ENCODE assay signal across 8 cellular contexts in genomic region chr14:59254146-59254910, GRCh38.
DNase-seq lines count a peak whose midpoint lies in the region; ATAC-seq and TF ChIP-seq lines count a peak whose summit lies in the region.

No MANE protein-coding gene starts in this region.

- H2AFZ ChIP-seq in OCI-LY7 (ENCODE audit: low read length) (no peak overlapping the region), fibroblast of lung (ENCODE audit: low read length) (no peak overlapping the region)

- H3K9ac ChIP-seq in fibroblast of lung (ENCODE audit: insufficient read depth, low read length) = no peak overlapping the region

- no peaks in the 10 kb centered on the region for H3K9me3 Mint-ChIP-seq in activated CD4-positive, alpha-beta memory T cell treated with anti-CD3 and anti-CD28 coated beads, Interleukin-2, amount 10 ng/mL, durations not matched to agents 7 days and 5 days
- H3K9me3 Mint-ChIP-seq in stimulated activated naive CD8-positive, alpha-beta T cell treated with anti-CD3 and anti-CD28 coated beads, Interleukin-15, amount 100 ng/mL, for 72 hours = no peaks in the 10 kb centered on the region
- no peaks in the 10 kb centered on the region for H3K9me3 Mint-ChIP-seq in activated CD4-positive, alpha-beta T cell treated with anti-CD3 and anti-CD28 coated beads for 36 hours (ENCODE audit: low read depth)

- H3K9me3 ChIP-seq in OCI-LY7 (ENCODE audit: low read length) (no peaks in the 10 kb centered on the region), fibroblast of lung (ENCODE audit: control insufficient read depth, insufficient read depth, low read depth, low read length) (no peaks in the 10 kb centered on the region)

- H3K4me2 ChIP-seq in OCI-LY7 (ENCODE audit: low read length) (peak overlapping the region; percentile 6), fibroblast of lung (ENCODE audit: extremely low read depth, insufficient read depth, low read length) (peak overlapping the region; percentile 27)

- no peaks in the 10 kb centered on the region for H3K36me3 Mint-ChIP-seq in activated CD4-positive, alpha-beta memory T cell treated with anti-CD3 and anti-CD28 coated beads, Interleukin-2, amount 10 ng/mL, durations not matched to agents 7 days and 5 days (ENCODE audit: low read depth)
- no peaks in the 10 kb centered on the region for H3K36me3 Mint-ChIP-seq in activated CD4-positive, alpha-beta T cell treated with anti-CD3 and anti-CD28 coated beads for 36 hours (ENCODE audit: low read depth)

- intact Hi-C loops in OCI-LY7 (cut with micrococcal nuclease; ENCODE audit: unreplicated experiment) = no loop called here
- intact Hi-C loops in activated CD4-positive, alpha-beta T cell treated with anti-CD3 and anti-CD28 coated beads for 36 hours (cut with DNase I, micrococcal nuclease) = no loop called here

- H3K4me1 Mint-ChIP-seq in activated CD4-positive, alpha-beta memory T cell treated with anti-CD3 and anti-CD28 coated beads, Interleukin-2, amount 10 ng/mL, durations not matched to agents 7 days and 5 days = no peaks in the 10 kb centered on the region
- peaks cover 6% of the 10 kb centered on the region for H3K4me1 Mint-ChIP-seq in stimulated activated naive CD8-positive, alpha-beta T cell treated with anti-CD3 and anti-CD28 coated beads, Interleukin-15, amount 100 ng/mL, for 72 hours
- H3K4me1 Mint-ChIP-seq in activated CD4-positive, alpha-beta T cell treated with anti-CD3 and anti-CD28 coated beads for 36 hours = no peaks in the 10 kb centered on the region

- no peak overlapping the region for H3K27ac Mint-ChIP-seq in activated CD4-positive, alpha-beta memory T cell treated with anti-CD3 and anti-CD28 coated beads, Interleukin-2, amount 10 ng/mL, durations not matched to agents 7 days and 5 days
- no peak overlapping the region for H3K27ac Mint-ChIP-seq in stimulated activated naive CD8-positive, alpha-beta T cell treated with anti-CD3 and anti-CD28 coated beads, Interleukin-15, amount 100 ng/mL, for 72 hours
- H3K27ac Mint-ChIP-seq in activated CD4-positive, alpha-beta T cell treated with anti-CD3 and anti-CD28 coated beads for 36 hours = no peak overlapping the region

- no peak for TF ChIP-seq CTCF in OCI-LY7 (conservative IDR thresholded peaks at IDR 0.05; ENCODE audit: low read length)
- no peak for TF ChIP-seq CTCF in fibroblast of lung (conservative IDR thresholded peaks at IDR 0.05 in 1 of 2, IDR thresholded peaks at IDR 0.05 in 1 of 2; ENCODE audit: low read depth in 1 of 2, low read length in 2 of 2)

- H3K4me1 ChIP-seq in OCI-LY7 (ENCODE audit: insufficient read depth, low read length, poor library complexity, severe bottlenecking) = peaks cover 37% of the 10 kb centered on the region
- H3K4me1 ChIP-seq in fibroblast of lung (ENCODE audit: control insufficient read depth, extremely low read depth, insufficient read depth, low read length) = peaks cover 7% of the 10 kb centered on the region

- no peaks in the 10 kb centered on the region for H3K27me3 Mint-ChIP-seq in activated CD4-positive, alpha-beta memory T cell treated with anti-CD3 and anti-CD28 coated beads, Interleukin-2, amount 10 ng/mL, durations not matched to agents 7 days and 5 days
- H3K27me3 Mint-ChIP-seq in stimulated activated naive CD8-positive, alpha-beta T cell treated with anti-CD3 and anti-CD28 coated beads, Interleukin-15, amount 100 ng/mL, for 72 hours = no peaks in the 10 kb centered on the region
- H3K27me3 Mint-ChIP-seq in activated CD4-positive, alpha-beta T cell treated with anti-CD3 and anti-CD28 coated beads for 36 hours = no peaks in the 10 kb centered on the region

- no peak for ATAC-seq in GM21423 (IDR thresholded peaks at IDR 0.05; ENCODE audit: unreplicated experiment)
- ATAC-seq in stimulated activated naive CD8-positive, alpha-beta T cell treated with anti-CD3 and anti-CD28 coated beads, Interleukin-15, amount 100 ng/mL, for 72 hours = no peak
- ATAC-seq in activated CD4-positive, alpha-beta T cell treated with anti-CD3 and anti-CD28 coated beads for 36 hours = no peak

- BruUV-seq in OCI-LY7 (replicated peaks; lab: Mats Ljungman, UMichigan) = no TSS peak

- H3K4me3 Mint-ChIP-seq in activated CD4-positive, alpha-beta memory T cell treated with anti-CD3 and anti-CD28 coated beads, Interleukin-2, amount 10 ng/mL, durations not matched to agents 7 days and 5 days = no peak overlapping the region
- no peak overlapping the region for H3K4me3 Mint-ChIP-seq in stimulated activated naive CD8-positive, alpha-beta T cell treated with anti-CD3 and anti-CD28 coated beads, Interleukin-15, amount 100 ng/mL, for 72 hours
- no peak overlapping the region for H3K4me3 Mint-ChIP-seq in activated CD4-positive, alpha-beta T cell treated with anti-CD3 and anti-CD28 coated beads for 36 hours

- no peaks in the 10 kb centered on the region for H3K9me2 ChIP-seq in OCI-LY7 (ENCODE audit: insufficient read depth, low read length)

- DNase-seq in GM04504 (ENCODE audit: low read depth) (peak; percentile 90), OCI-LY7 (ENCODE audit: low spot score) (no peak), fibroblast of lung (ENCODE audit: low read depth in 2 of 2) (peak; percentile 96 to 98), putamen (ENCODE audit: low spot score) (peak; percentile 57)
- DNase-seq in activated CD4-positive, alpha-beta memory T cell treated with anti-CD3 and anti-CD28 coated beads, Interleukin-2, amount 10 ng/mL, durations not matched to agents 7 days and 5 days = no peak
- no peak for DNase-seq in stimulated activated naive CD8-positive, alpha-beta T cell treated with anti-CD3 and anti-CD28 coated beads, Interleukin-15, amount 100 ng/mL, for 72 hours
- DNase-seq in activated CD4-positive, alpha-beta T cell treated with anti-CD3 and anti-CD28 coated beads for 36 hours = no peak

- no peaks in the 10 kb centered on the region for H3K27me3 ChIP-seq in fibroblast of lung (ENCODE audit: control insufficient read depth, insufficient read depth, low read length)

- H3K4me3 ChIP-seq in OCI-LY7 (ENCODE audit: low read depth, low read length, poor library complexity, severe bottlenecking) (no peak overlapping the region), fibroblast of lung (replicated peaks in 1 of 4; ENCODE audit: control extremely low read depth in 1 of 4, insufficient read depth in 1 of 4, low read depth in 3 of 4, low read length in 4 of 4) (no peak overlapping the region)

- H4K20me1 ChIP-seq in OCI-LY7 (ENCODE audit: insufficient read depth, low read length) = no peaks in the 10 kb centered on the region
- no peaks in the 10 kb centered on the region for H4K20me1 ChIP-seq in fibroblast of lung (ENCODE audit: control insufficient read depth, extremely low read depth, insufficient read depth, low read length)

- CTCF ChIA-PET in OCI-LY7 (lab: Charles Lee; ENCODE audit: unreplicated experiment) = no interaction called here
- CTCF ChIA-PET in activated CD4-positive, alpha-beta memory T cell treated with anti-CD3 and anti-CD28 coated beads, Interleukin-2, amount 10 ng/mL, durations not matched to agents 7 days and 5 days (lab: Charles Lee) = no interaction called here
- CTCF ChIA-PET in activated CD4-positive, alpha-beta T cell treated with anti-CD3 and anti-CD28 coated beads for 36 hours (lab: Charles Lee) = no interaction called here

- H3K79me2 ChIP-seq in OCI-LY7 (ENCODE audit: insufficient read depth, low read depth, low read length) (peaks cover 49% of the 10 kb centered on the region), fibroblast of lung (ENCODE audit: control insufficient read depth, insufficient read depth, low read length) (no peaks in the 10 kb centered on the region)

- POLR2A ChIA-PET in OCI-LY7 (lab: Charles Lee) = interaction anchor here (0.8 kb wide), 1 partner anchor 13 kb away, joined by 4 read pairs; no protein-coding TSS in a partner anchor
- POLR2A ChIA-PET in activated CD4-positive, alpha-beta memory T cell treated with anti-CD3 and anti-CD28 coated beads, Interleukin-2, amount 10 ng/mL, durations not matched to agents 7 days and 5 days (lab: Charles Lee) = no interaction called here
- POLR2A ChIA-PET in activated CD4-positive, alpha-beta T cell treated with anti-CD3 and anti-CD28 coated beads for 36 hours (lab: Charles Lee) = no interaction called here

- H3K36me3 ChIP-seq in OCI-LY7 (ENCODE audit: insufficient read depth, low read length) = peaks cover 8% of the 10 kb centered on the region; the same call in 1 of the 2 replicates
- no peaks in the 10 kb centered on the region for H3K36me3 ChIP-seq in fibroblast of lung (ENCODE audit: control insufficient read depth, insufficient read depth, low read length)

- H3K27ac ChIP-seq in OCI-LY7 (ENCODE audit: low read depth, low read length, poor library complexity, severe bottlenecking) = no peak overlapping the region
- H3K27ac ChIP-seq in fibroblast of lung (ENCODE audit: insufficient read depth, low read length) = peak overlapping the region; percentile 24

Comparison
In these comparisons a context has a peak if more than half of its experiments do, and no peak if none do; other contexts are left out.
1. DNase-seq: peak in GM04504 (single experiment), fibroblast of lung (2 of 2) and putamen (single experiment); none in OCI-LY7 (single experiment), activated CD4-positive, alpha-beta memory T cell treated with anti-CD3 and anti-CD28 coated beads, Interleukin-2, amount 10 ng/mL, durations not matched to agents 7 days and 5 days (single experiment), stimulated activated naive CD8-positive, alpha-beta T cell treated with anti-CD3 and anti-CD28 coated beads, Interleukin-15, amount 100 ng/mL, for 72 hours (0 of 2) and activated CD4-positive, alpha-beta T cell treated with anti-CD3 and anti-CD28 coated beads for 36 hours (single experiment).